In genomic region chr6:36378243-36378920, GRCh38 we compare ENCODE assay signal across 16 cellular contexts. TPM values are rescaled to one million over a fixed set of nuclear protein-coding genes. Genes with fewer than 3 reads are reported as not detected.
"Had no signal": no experiment of that assay in that cellular context is flagged by ENCODE, and none has a peak within 500 bp of the region (broad histone marks: within the 10 kb centered on the region; RNA-seq: fewer than 3 reads in every experiment).

No MANE protein-coding gene starts in this region.

- H3K36me3 ChIP-seq: thoracic aorta had no signal

- H3K27me3 ChIP-seq: stomach had no signal

- H3K9me3 Mint-ChIP-seq: activated T-cell treated with anti-CD3 and anti-CD28 coated beads, Interleukin-2, amount 50 U/mL, for 24 hours; nephron progenitor cell had no signal

- H3K4me3 ChIP-seq: coronary artery, stomach had no signal

- H3K27me3 Mint-ChIP-seq: activated T-cell treated with anti-CD3 and anti-CD28 coated beads, Interleukin-2, amount 50 U/mL, for 24 hours had no signal

- H3K9me3 ChIP-seq: stomach, thoracic aorta had no signal

- ATAC-seq: left colon had no signal

- DNase-seq: activated CD4-positive, alpha-beta T cell treated with anti-CD3 and anti-CD28 coated beads for 4 hours; caudate nucleus; effector CD4-positive, alpha-beta T cell; foreskin melanocyte; left colon; nephron progenitor cell; stimulated activated CD4-positive, alpha-beta T cell treated with anti-CD3 and anti-CD28 coated beads, Interleukin-2, amount 100 ng/mL, for 48 hours; stomach; T-helper 9 cell had no signal

- H3K4me1 ChIP-seq: stomach had no signal

- H3K4me3 Mint-ChIP-seq: activated T-cell treated with anti-CD3 and anti-CD28 coated beads, Interleukin-2, amount 50 U/mL, for 24 hours; nephron progenitor cell had no signal

- H3K27ac Mint-ChIP-seq: activated T-cell treated with anti-CD3 and anti-CD28 coated beads, Interleukin-2, amount 50 U/mL, for 24 hours had no signal

- H3K27ac ChIP-seq: stomach had no signal

RNA-seq across cellular contexts. Expression of gene BNIP5, which starts 41.7 kb away (rescaled TPM):
- total RNA-seq: activated CD8-positive, alpha-beta memory T cell treated with anti-CD3 and anti-CD28 coated beads for 36 hours; endothelial cell of umbilical vein; osteocyte; pulmonary artery endothelial cell; thoracic aorta had no signal
- polyA plus RNA-seq: endothelial cell of umbilical vein had no signal
